In genomic region chr22:50439314-50440250, GRCh38 we compare ENCODE assay signal across 1 cellular context.
A peak's percentile ranks its signal among the peaks of the same experiment; 100 is the strongest.
TF ChIP-seq lines count a peak whose summit lies in the region.

No MANE protein-coding gene starts in this region.

TF ChIP-seq in HEK293, 187 proteins besides CTCF, POLR2A, EP300 and RAD21:
- peak; percentile 87 for TF ChIP-seq EGR2 (tag by site-specific recombination; IDR thresholded peaks at IDR 0.05; ENCODE audit: low read depth)
- peak; percentile 88 for TF ChIP-seq ZFHX2 (tag by site-specific recombination; conservative IDR thresholded peaks at IDR 0.05)
- no peak for TF ChIP-seq YY1 (tag by site-specific recombination; IDR thresholded peaks at IDR 0.05)
- TF ChIP-seq PATZ1 (tag by site-specific recombination; IDR thresholded peaks at IDR 0.05), result 0 out of 2 replicates have a peak, but pooled peaks have one; percentile 10
- TF ChIP-seq IKZF3 (tag by site-specific recombination; IDR thresholded peaks at IDR 0.05), result no peak
TF ChIP-seq in HEK293: peak in this region for 3.
